Comparison of ENCODE assay signal across 2 cellular contexts in genomic region chr2:211609127-211609526, GRCh38.
TF ChIP-seq lines count a peak whose summit lies in the region.

No MANE protein-coding gene starts in this region.

TF ChIP-seq in HepG2, 621 proteins besides CTCF, POLR2A, EP300 and RAD21:
- TF ChIP-seq KDM6A (CRISPR knock-in tag; IDR thresholded peaks at IDR 0.05; ENCODE audit: low read depth) (no peak), ZNF281 (CRISPR knock-in tag; IDR thresholded peaks at IDR 0.05; ENCODE audit: borderline replicate concordance) (0 out of 2 replicates have a peak, but pooled peaks have one; percentile 17)

TF ChIP-seq in H1, 55 proteins besides CTCF, POLR2A, EP300 and RAD21:
- TF ChIP-seq TEAD4 (IDR thresholded peaks at IDR 0.05; ENCODE audit: low read depth, low read length) (peak; percentile 75), SIX5 (IDR thresholded peaks at IDR 0.05; ENCODE audit: low read depth, low read length) (no peak), RFX5 (IDR thresholded peaks at IDR 0.05; ENCODE audit: borderline replicate concordance, low read depth, low read length) (no peak), SP1 (IDR thresholded peaks at IDR 0.05; ENCODE audit: low read depth, low read length) (0 out of 2 replicates have a peak, but pooled peaks have one; percentile 57)
